Comparison of ENCODE assay signal across 21 cellular contexts in genomic region chr4:126265880-126266279, GRCh38.
"Had no signal": no experiment of that assay in that cellular context is flagged by ENCODE, and none has a peak within 500 bp of the region (broad histone marks: within the 10 kb centered on the region; RNA-seq: fewer than 3 reads in every experiment).

No MANE protein-coding gene starts in this region.

- DNase-seq: activated CD4-positive, alpha-beta T cell treated with anti-CD3 and anti-CD28 coated beads for 36 hours; activated CD4-positive, CD25-positive, alpha-beta regulatory T cell; activated CD8-positive, alpha-beta memory T cell treated with anti-CD3 and anti-CD28 coated beads, Interleukin-2, amount 10 ng/mL, durations not matched to agents 7 days and 5 days; activated CD8-positive, alpha-beta T cell treated with anti-CD3 and anti-CD28 coated beads, Interleukin-2, amount 10 ng/mL, durations not matched to agents 7 days and 5 days; activated naive CD8-positive, alpha-beta T cell treated with anti-CD3 and anti-CD28 coated beads, Interleukin-2, amount 50 U/mL, for 24 hours; activated T-cell treated with anti-CD3 and anti-CD28 coated beads, Interleukin-2, amount 50 U/mL, for 48 hours; endodermal cell; esophagus squamous epithelium; head of caudate nucleus; hypothalamus; immature natural killer cell; naive thymus-derived CD8-positive, alpha-beta T cell; occipital lobe; posterior cingulate gyrus; right cardiac atrium; spleen; stimulated activated CD4-positive, alpha-beta T cell treated with anti-CD3 and anti-CD28 coated beads, Interleukin-2, amount 100 ng/mL, for 48 hours; stimulated activated naive CD4-positive, alpha-beta T cell treated with Interleukin-2 at 50 U/mL for 16 hours had no signal

- ATAC-seq: activated CD4-positive, alpha-beta T cell treated with anti-CD3 and anti-CD28 coated beads for 36 hours; activated CD8-positive, alpha-beta memory T cell treated with anti-CD3 and anti-CD28 coated beads, Interleukin-2, amount 10 ng/mL, durations not matched to agents 7 days and 5 days; activated CD8-positive, alpha-beta T cell treated with anti-CD3 and anti-CD28 coated beads, Interleukin-2, amount 10 ng/mL, durations not matched to agents 7 days and 5 days; activated naive CD8-positive, alpha-beta T cell treated with anti-CD3 and anti-CD28 coated beads, Interleukin-2, amount 50 U/mL, for 24 hours; naive thymus-derived CD8-positive, alpha-beta T cell; right cardiac atrium had no signal

- H3K4me3 ChIP-seq: breast epithelium, esophagus squamous epithelium, neural progenitor cell, spleen, tibial nerve had no signal
